In genomic region chr9:83299556-83299955, GRCh38 we compare ENCODE assay signal across 9 cellular contexts.
DNase-seq lines count a peak whose midpoint lies in the region; ATAC-seq and TF ChIP-seq lines count a peak whose summit lies in the region.
"Had no signal": no experiment of that assay in that cellular context is flagged by ENCODE, and none has a peak within 500 bp of the region (broad histone marks: within the 10 kb centered on the region; RNA-seq: fewer than 3 reads in every experiment).

No MANE protein-coding gene starts in this region.

- no peak for TF ChIP-seq CTCF in epithelial cell of esophagus (IDR thresholded peaks at IDR 0.05; ENCODE audit: insufficient read depth, low read depth, low read length, missing control alignments)

- H3K4me3 ChIP-seq in epithelial cell of esophagus (ENCODE audit: low read length) = no peak overlapping the region

- no peak for ATAC-seq in HG02588 (IDR thresholded peaks at IDR 0.05; ENCODE audit: unreplicated experiment)
- no peak for ATAC-seq in left lobe of liver

- DNase-seq in GM04504 (ENCODE audit: low read depth) (peak; percentile 51), NCI-H460 (ENCODE audit: extremely low read depth, low read depth) (peak; percentile 9), epithelial cell of esophagus (ENCODE audit: low read depth) (peak; percentile 51), non-pigmented ciliary epithelial cell (ENCODE audit: low read depth) (peak; percentile 34), left lobe of liver (ENCODE audit: low spot score) (no peak)
- DNase-seq in stimulated activated CD4-positive, alpha-beta T cell treated with anti-CD3 and anti-CD28 coated beads, Interleukin-2, amount 100 ng/mL, for 48 hours = no peak
- DNase-seq in activated CD8-positive, alpha-beta memory T cell treated with anti-CD3 and anti-CD28 coated beads, Interleukin-2, amount 50 U/mL, for 4 hours = no peak
- DNase-seq: mesendoderm had no signal

Comparison
In these comparisons a context has a peak if more than half of its experiments do, and no peak if none do; other contexts are left out.
1. DNase-seq: peak in GM04504 (single experiment), NCI-H460 (single experiment), epithelial cell of esophagus (single experiment) and non-pigmented ciliary epithelial cell (single experiment); none in left lobe of liver (single experiment), stimulated activated CD4-positive, alpha-beta T cell treated with anti-CD3 and anti-CD28 coated beads, Interleukin-2, amount 100 ng/mL, for 48 hours (0 of 2) and activated CD8-positive, alpha-beta memory T cell treated with anti-CD3 and anti-CD28 coated beads, Interleukin-2, amount 50 U/mL, for 4 hours (single experiment).